Comparison of ENCODE assay signal across 8 cellular contexts in genomic region chr5:150700298-150700599, GRCh38. TPM values are rescaled to one million over a fixed set of nuclear protein-coding genes. Genes with fewer than 3 reads are reported as not detected.
A peak's percentile ranks its signal among the peaks of the same experiment; 100 is the strongest.
DNase-seq lines count a peak whose midpoint lies in the region; ATAC-seq, FAIRE-seq and TF ChIP-seq lines count a peak whose summit lies in the region.

No MANE protein-coding gene starts in this region.

- in situ Hi-C loops in HAP-1 (cut with MboI; ENCODE audit: low sequenced_read_pairs): no loop called here

- DNase-seq in AG04450 (ENCODE audit: low read depth, low spot score) (no peak), HAP-1 (ENCODE audit: low spot score in 2 of 2) (no peak), adipocyte (ENCODE audit: low read depth) (no peak), lower leg skin (ENCODE audit: low spot score in 2 of 2) (no peak), frontal cortex (ENCODE audit: low spot score in 2 of 2) (no peak), NCI-H2171 (lab: John Stamatoyannopoulos, UW) (no peak)
- no peak for DNase-seq in activated naive CD4-positive, alpha-beta T cell (lab: John Stamatoyannopoulos, UW)

- no peak overlapping the region for H3K27ac ChIP-seq in AG04450 (ENCODE audit: low read depth, low read length)

- no peaks in the 10 kb centered on the region for H3K9me3 ChIP-seq in AG04450 (ENCODE audit: control insufficient read depth, insufficient read depth, low read length)
- no peaks in the 10 kb centered on the region for H3K9me3 ChIP-seq in HAP-1
- H3K9me3 ChIP-seq in adipocyte (ENCODE audit: control insufficient read depth, low read length): no peaks in the 10 kb centered on the region

- peaks cover 13% of the 10 kb centered on the region for H3K4me1 ChIP-seq in HAP-1
- H3K4me1 ChIP-seq in adipocyte (ENCODE audit: control insufficient read depth, insufficient read depth, low read length): peaks cover 11% of the 10 kb centered on the region

- peak overlapping the region; percentile 98 for H3K9ac ChIP-seq in adipocyte (ENCODE audit: low read length)

- TF ChIP-seq CTCF in AG04450 (IDR thresholded peaks at IDR 0.05; ENCODE audit: low read depth, low read length) (no peak), lower leg skin (IDR thresholded peaks at IDR 0.05) (no peak)

- H3K27me3 ChIP-seq in AG04450 (ENCODE audit: control insufficient read depth, insufficient read depth, low read length) (no peaks in the 10 kb centered on the region), HAP-1 (ENCODE audit: low read depth) (no peaks in the 10 kb centered on the region), adipocyte (replicated peaks; ENCODE audit: control insufficient read depth, insufficient read depth, low read length) (no peaks in the 10 kb centered on the region)

- CTCF ChIA-PET in AG04450 (lab: Charles Lee): interaction anchor here (0.7 to 3.6 kb wide), 19 partner anchors 9 to 251 kb away, joined by 3 to 40 read pairs (median 4); partner anchors contain the start of genes IRGM and RPS14

- ATAC-seq in GM21367 (IDR thresholded peaks at IDR 0.05; ENCODE audit: unreplicated experiment): no peak

- 0 to 1% methylated on average over 12 of the region's 12 CpGs for whole genome bisulfite sequencing in lower leg skin, 2 donors

- intact Hi-C loops in lower leg skin (cut with DNase I; ENCODE audit: low total_unique reads): no loop called here

- POLR2A ChIA-PET in AG04450 (lab: Yijun Ruan, JAX): interaction anchor here (0.6 to 1.9 kb wide), 7 partner anchors 9 to 250 kb away, joined by 3 to 7 read pairs (median 5); partner anchors contain the start of genes DCTN4 and SYNPO

- no peak for TF ChIP-seq POLR2A in lower leg skin (IDR thresholded peaks at IDR 0.05)

- FAIRE-seq in frontal cortex (lab: Jason Lieb, UNC): no peak

- H3K36me3 ChIP-seq in HAP-1 (replicated peaks): peaks cover 37% of the 10 kb centered on the region
- H3K36me3 ChIP-seq in adipocyte (ENCODE audit: control insufficient read depth, insufficient read depth, low read length, severe bottlenecking): peaks cover 36% of the 10 kb centered on the region

- H3K4me3 ChIP-seq in AG04450 (ENCODE audit: low read depth, low read length) (peak overlapping the region; percentile 95), HAP-1 (peak overlapping the region; percentile 98), adipocyte (ENCODE audit: low read length) (peak overlapping the region; percentile 97), lower leg skin (ENCODE audit: low read depth, poor library complexity, severe bottlenecking) (peak overlapping the region; percentile 99)

RNA-seq across cellular contexts. Expression of gene RBM22, which starts 0.6 kb away (rescaled TPM):
- 42.4 and 49.5 TPM in 2 replicates for polyA plus RNA-seq in AG04450 (2011; rRNA removed)
- polyA minus RNA-seq in AG04450 (2011; rRNA and poly(A)+ RNA removed): 29.3 and 36.5 TPM in 2 replicates
- 10 to 100 TPM; 27.6 to 38.6 (median 35.9) TPM for total RNA-seq in lower leg skin
- 25.3 TPM for total RNA-seq in frontal cortex

RNA-seq across cellular contexts. Expression of gene MYOZ3, which starts 39.2 kb away (rescaled TPM):
- polyA plus RNA-seq in AG04450 (2011; rRNA removed): 0.51 and 0.68 TPM in 2 replicates
- polyA minus RNA-seq in AG04450 (2011; rRNA and poly(A)+ RNA removed): 0.74 and 0.78 TPM in 2 replicates
- total RNA-seq in lower leg skin: under 1 TPM in 1 of 4 donors, not detected in 3; 0.10 TPM
- 3.7 TPM for total RNA-seq in frontal cortex

RNA-seq across cellular contexts. Expression of gene DCTN4, which starts 58.6 kb away (rescaled TPM):
- polyA plus RNA-seq in AG04450 (2011; rRNA removed): 54.6 and 61.1 TPM in 2 replicates
- polyA minus RNA-seq in AG04450 (2011; rRNA and poly(A)+ RNA removed): 76.5 TPM in 2 replicates
- total RNA-seq in lower leg skin: 10 to 100 TPM; 50.1 to 73.1 (median 57.5) TPM
- total RNA-seq in frontal cortex: 88.9 TPM

RNA-seq across cellular contexts. Expression of gene SYNPO, which starts 59.8 kb away (rescaled TPM):
- 10.1 and 12.7 TPM in 2 replicates for polyA plus RNA-seq in AG04450 (2011; rRNA removed)
- 31.9 and 45.2 TPM in 2 replicates for polyA minus RNA-seq in AG04450 (2011; rRNA and poly(A)+ RNA removed)
- 1 to 10 TPM; 3.8 to 8.5 (median 4.2) TPM for total RNA-seq in lower leg skin
- total RNA-seq in frontal cortex: 3.7 TPM
